Comparison of ENCODE assay signal across 24 cellular contexts in the genomic region with DNA sequence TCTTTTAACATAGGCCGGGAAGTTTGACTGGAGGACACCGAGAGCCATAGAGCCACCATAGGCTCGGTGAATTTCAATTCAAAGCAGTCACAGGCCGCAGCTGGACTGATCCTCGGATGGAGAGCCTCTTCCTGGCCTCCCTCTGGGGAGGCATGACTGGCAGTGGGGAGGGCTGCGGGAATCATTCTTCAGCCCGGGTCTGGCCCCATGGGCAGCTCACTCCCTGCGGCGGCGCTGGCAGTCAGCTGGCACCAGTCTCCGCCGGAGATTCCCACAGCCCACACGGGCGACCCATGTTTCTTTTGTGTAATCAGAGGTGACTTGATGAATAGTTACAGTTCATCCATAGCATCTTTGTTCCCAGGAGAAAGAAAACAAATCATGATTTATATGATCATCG. TPM values are rescaled to one million over a fixed set of nuclear protein-coding genes. Genes with fewer than 3 reads are reported as not detected.
"Had no signal": no experiment of that assay in that cellular context is flagged by ENCODE, and none has a peak within 500 bp of the region (broad histone marks: within the 10 kb centered on the region; RNA-seq: fewer than 3 reads in every experiment).

No MANE protein-coding gene starts in this region.

- H3K27ac ChIP-seq: HL-60, RWPE1 had no signal

- DNase-seq: KBM-7, MV-4-11, NCI-H1048, NCI-H1105, NCI-H1417, NCI-H1436 treated with DMSO at 0.1 percent for 48 hours, NCI-H1694, NCI-H187 treated with DMSO at 0.1 percent for 48 hours, NCI-H2029 treated with DMSO at 0.1 percent for 48 hours, NCI-H2171 treated with DMSO at 0.1 percent for 48 hours, NCI-H345, NCI-H446 treated with DMSO at 0.1 percent for 48 hours, NCI-H510A treated with DMSO at 0.1 percent for 48 hours, NCI-H526 treated with DMSO at 0.1 percent for 48 hours, NCI-H774, PC-3, SHP77, SK-N-SH, SW 1271 had no signal

- H3K27ac Mint-ChIP-seq: IgD-negative memory B cell had no signal

- H3K36me3 Mint-ChIP-seq: IgD-negative memory B cell had no signal

- H3K9me3 ChIP-seq: SK-N-SH had no signal

- H3K9me3 Mint-ChIP-seq: IgD-negative memory B cell had no signal

- H3K4me3 Mint-ChIP-seq: IgD-negative memory B cell had no signal

- ATAC-seq: Panc1, PC-3 had no signal

RNA-seq across cellular contexts. Expression of a gene that starts 10.6 kb away (rescaled TPM):
- total RNA-seq: LHCN-M2 had no signal

RNA-seq across cellular contexts. Expression of a gene that starts 15.4 kb away (rescaled TPM):
- total RNA-seq: LHCN-M2 had no signal
